Comparison of ENCODE assay signal across 25 cellular contexts in the genomic region with DNA sequence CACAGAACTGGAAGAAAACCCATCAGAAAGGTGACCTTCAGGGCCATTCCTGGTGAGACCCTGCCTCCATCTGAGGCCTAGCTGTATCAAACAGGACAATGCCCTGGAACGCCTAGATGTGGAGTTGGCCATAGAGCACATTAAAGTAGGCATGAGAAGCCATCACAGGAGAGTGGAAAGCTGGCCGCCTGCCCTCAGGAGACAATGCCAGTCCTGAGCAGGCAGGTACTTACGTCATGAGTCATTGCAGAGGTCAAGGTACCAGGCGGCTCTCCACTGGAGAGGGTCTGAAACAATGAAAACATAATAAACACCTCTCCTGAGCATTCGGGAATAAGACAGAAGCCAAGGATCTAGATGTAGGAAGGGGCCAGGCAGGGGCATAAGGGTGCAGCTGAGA.
DNase-seq lines count a peak whose midpoint lies in the region; ATAC-seq, FAIRE-seq and TF ChIP-seq lines count a peak whose summit lies in the region.
"Had no signal": no experiment of that assay in that cellular context is flagged by ENCODE, and none has a peak within 500 bp of the region (broad histone marks: within the 10 kb centered on the region; RNA-seq: fewer than 3 reads in every experiment).

No MANE protein-coding gene starts in this region.

- DNase-seq in DMS53 (lab: John Stamatoyannopoulos, UW) (peak; percentile 14), DMS53 treated with DMSO at 0.1 percent for 48 hours (lab: John Stamatoyannopoulos, UW; ENCODE audit: unreplicated experiment) (no peak), bronchial epithelial cell (ENCODE audit: low read depth) (no peak), mucosa of gallbladder (ENCODE audit: low spot score) (peak; percentile 59), thyroid gland (peak; percentile 73 to 83), 8988T (no peak), nucleus accumbens (lab: John Stamatoyannopoulos, UW) (no peak)
- DNase-seq: ACHN; AML-193; BE2C; CD4-positive, alpha-beta T cell; CD8-positive, alpha-beta memory T cell; DMS 273 treated with DMSO at 0.1 percent for 48 hours; DND-41; GOT3; HFFc6 had no signal

- ATAC-seq in HG03457 (IDR thresholded peaks at IDR 0.05; ENCODE audit: unreplicated experiment) = no peak
- ATAC-seq: A549 had no signal

- H3K36me3 ChIP-seq in bronchial epithelial cell (ENCODE audit: control insufficient read depth, insufficient read depth, low read length) (peaks cover 26% of the 10 kb centered on the region), thyroid gland (peaks cover 0 to 19% of the 10 kb centered on the region in 2 donors)
- H3K36me3 ChIP-seq: BE2C had no signal

- no peaks in the 10 kb centered on the region for H3K9me3 ChIP-seq in thyroid gland
- H3K9me3 ChIP-seq: A549; BE2C; BLaER1 treated with 17β-estradiol and CSF1 and Interleukin-3, amounts not matched to agents 10 nM and 100 nM; HAP-1 had no signal

- intact Hi-C loops in thyroid gland (cut with DNase I) = no loop called here

- TF ChIP-seq POLR2A in thyroid gland (IDR thresholded peaks at IDR 0.05) = no peak

- 31 to 35% methylated on average over 5 of the region's 5 CpGs for WGBS in thyroid gland, 2 donors

- peak; percentile 32 for FAIRE-seq in bronchial epithelial cell (lab: Jason Lieb, UNC)
- FAIRE-seq: A549, D721Med, G401.6, GM12892, H54 had no signal

- H3K4me1 ChIP-seq in thyroid gland = peaks cover 47 to 68% of the 10 kb centered on the region in 2 donors
- H3K4me1 ChIP-seq: BE2C; BLaER1 treated with 17β-estradiol and CSF1 and Interleukin-3, amounts not matched to agents 10 nM and 100 nM; HAP-1 had no signal

- no peak for TF ChIP-seq CTCF in bronchial epithelial cell (IDR thresholded peaks at IDR 0.05; ENCODE audit: insufficient read depth, low read length, severe bottlenecking)
- TF ChIP-seq CTCF in thyroid gland (IDR thresholded peaks at IDR 0.05) = no peak

- H3K27me3 ChIP-seq in bronchial epithelial cell (ENCODE audit: control insufficient read depth, insufficient read depth, low read length) = no peaks in the 10 kb centered on the region
- H3K27me3 ChIP-seq in thyroid gland = no peaks in the 10 kb centered on the region
- H3K27me3 ChIP-seq: BE2C; BLaER1 treated with 17β-estradiol and CSF1 and Interleukin-3, amounts not matched to agents 10 nM and 100 nM had no signal

- peak overlapping the region; percentile 63 to 80 (median 79) for H3K27ac ChIP-seq in thyroid gland
- H3K27ac ChIP-seq: 22Rv1; A549; BLaER1 treated with 17β-estradiol and CSF1 and Interleukin-3, amounts not matched to agents 10 nM and 100 nM had no signal

- no peak overlapping the region for H3K4me3 ChIP-seq in bronchial epithelial cell (ENCODE audit: low read depth, low read length)
- H3K4me3 ChIP-seq in thyroid gland (replicated peaks in 1 of 3) = no peak overlapping the region
- H3K4me3 ChIP-seq: A549; BLaER1 treated with 17β-estradiol and CSF1 and Interleukin-3, amounts not matched to agents 10 nM and 100 nM; HAP-1 had no signal

Comparison
In these comparisons a context has a peak if more than half of its experiments do, and no peak if none do; other contexts are left out.
1. DNase-seq: peak in DMS53 (single experiment), mucosa of gallbladder (single experiment) and thyroid gland (2 of 2); none in DMS53 treated with DMSO at 0.1 percent for 48 hours (single experiment), bronchial epithelial cell (single experiment), 8988T (single experiment) and nucleus accumbens (0 of 56).